22 cellular contexts compared by ENCODE assay signal in the genomic region with DNA sequence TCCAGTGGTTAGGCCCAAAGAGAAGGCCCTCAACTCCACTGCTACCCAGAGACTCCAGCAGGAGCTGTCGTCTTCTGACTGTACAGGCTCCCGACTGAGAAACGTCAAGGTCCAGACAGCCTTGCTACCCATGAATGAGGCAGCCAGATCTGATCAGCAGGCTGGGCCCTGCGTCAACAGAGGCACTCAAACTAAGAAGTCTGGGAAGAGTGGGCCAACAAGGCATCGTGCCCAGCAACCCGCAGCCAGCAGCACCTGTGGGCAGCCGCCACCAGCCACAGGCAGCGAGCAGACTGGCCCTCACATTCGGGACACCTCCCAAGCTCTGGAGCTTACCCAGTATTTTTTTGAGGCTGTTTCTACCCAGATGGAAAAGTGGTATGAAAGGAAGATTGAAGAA.
"Had no signal": no experiment of that assay in that cellular context is flagged by ENCODE, and none has a peak within 500 bp of the region (broad histone marks: within the 10 kb centered on the region; RNA-seq: fewer than 3 reads in every experiment).

No MANE protein-coding gene starts in this region.

- H2AFZ ChIP-seq: parathyroid adenoma had no signal

- H3K36me3 ChIP-seq: colonic mucosa had no signal

- DNase-seq: activated CD4-positive, CD25-positive, alpha-beta regulatory T cell treated with anti-CD3 and anti-CD28 coated beads, Interleukin-2, amount 50 U/mL, for 72 hours; activated effector memory CD4-positive, alpha-beta T cell treated with Interleukin-2 at 50 U/mL for 16 hours; activated naive CD4-positive, alpha-beta T cell treated with anti-CD3 and anti-CD28 coated beads for 36 hours; activated T-cell treated with anti-CD3 and anti-CD28 coated beads, Interleukin-2, amount 50 U/mL, for 72 hours; central memory CD4-positive, alpha-beta T cell; colonic mucosa; left lung; mammary epithelial cell; midbrain; natural killer cell; sigmoid colon; stimulated activated CD4-positive, alpha-beta T cell treated with anti-CD3 and anti-CD28 coated beads, Interleukin-15, amount 100 ng/mL, for 24 hours; stimulated activated CD8-positive, alpha-beta memory T cell treated with anti-CD3 and anti-CD28 coated beads, Interleukin-4, amount 100 ng/mL, for 48 hours; stimulated activated naive B cell treated with anti-CD40 and anti-IgM and Interleukin-4, amounts not matched to agents 10 μg/mL and 1 μg/mL and 100 μg/mL, for 72 hours; T-helper 1 cell; WERI-Rb-1 had no signal

- H3K27me3 ChIP-seq: colonic mucosa, gastroesophageal sphincter, left lung, sigmoid colon, vagina had no signal

- H3K9ac ChIP-seq: parathyroid adenoma had no signal

- H3K79me2 ChIP-seq: parathyroid adenoma had no signal

- H3K4me3 ChIP-seq: colonic mucosa, gastroesophageal sphincter, left lung, sigmoid colon, smooth muscle cell, vagina had no signal

- ATAC-seq: activated T-cell treated with anti-CD3 and anti-CD28 coated beads, Interleukin-2, amount 50 U/mL, for 72 hours; gastroesophageal sphincter; left lung; natural killer cell; stimulated activated naive B cell treated with anti-CD40 and anti-IgM and Interleukin-4, amounts not matched to agents 10 μg/mL and 1 μg/mL and 100 μg/mL, for 72 hours had no signal

- H3K9me3 ChIP-seq: colonic mucosa, gastroesophageal sphincter, left lung, sigmoid colon, vagina had no signal

- H3K4me1 ChIP-seq: colonic mucosa, gastroesophageal sphincter, left lung, parathyroid adenoma, sigmoid colon, vagina had no signal

- H3K27ac ChIP-seq: colonic mucosa, epithelial cell of prostate, gastroesophageal sphincter, left lung, parathyroid adenoma, sigmoid colon, vagina, WERI-Rb-1 had no signal

- H3K4me2 ChIP-seq: smooth muscle cell had no signal

- FAIRE-seq: TTC549 had no signal
